In genomic region chr7:13912740-13913320, GRCh38 we compare ENCODE assay signal across 1 cellular context.
TF ChIP-seq lines count a peak whose summit lies in the region.

No MANE protein-coding gene starts in this region.

TF ChIP-seq in WTC11, 78 proteins besides CTCF, POLR2A, EP300 and RAD21 (continued from another document):
- TF ChIP-seq, protein P1, sequence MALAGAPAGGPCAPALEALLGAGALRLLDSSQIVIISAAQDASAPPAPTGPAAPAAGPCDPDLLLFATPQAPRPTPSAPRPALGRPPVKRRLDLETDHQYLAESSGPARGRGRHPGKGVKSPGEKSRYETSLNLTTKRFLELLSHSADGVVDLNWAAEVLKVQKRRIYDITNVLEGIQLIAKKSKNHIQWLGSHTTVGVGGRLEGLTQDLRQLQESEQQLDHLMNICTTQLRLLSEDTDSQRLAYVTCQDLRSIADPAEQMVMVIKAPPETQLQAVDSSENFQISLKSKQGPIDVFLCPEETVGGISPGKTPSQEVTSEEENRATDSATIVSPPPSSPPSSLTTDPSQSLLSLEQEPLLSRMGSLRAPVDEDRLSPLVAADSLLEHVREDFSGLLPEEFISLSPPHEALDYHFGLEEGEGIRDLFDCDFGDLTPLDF (CRISPR knock-in tag; IDR thresholded peaks at IDR 0.05): no peak
- TF ChIP-seq ZNF263 (CRISPR knock-in tag; IDR thresholded peaks at IDR 0.05; ENCODE audit: low read depth) (no peak), EMX1 (CRISPR knock-in tag; IDR thresholded peaks at IDR 0.05) (no peak), STAT6 (CRISPR knock-in tag; conservative IDR thresholded peaks at IDR 0.05; ENCODE audit: low read depth) (no peak)
- TF ChIP-seq, protein P2, sequence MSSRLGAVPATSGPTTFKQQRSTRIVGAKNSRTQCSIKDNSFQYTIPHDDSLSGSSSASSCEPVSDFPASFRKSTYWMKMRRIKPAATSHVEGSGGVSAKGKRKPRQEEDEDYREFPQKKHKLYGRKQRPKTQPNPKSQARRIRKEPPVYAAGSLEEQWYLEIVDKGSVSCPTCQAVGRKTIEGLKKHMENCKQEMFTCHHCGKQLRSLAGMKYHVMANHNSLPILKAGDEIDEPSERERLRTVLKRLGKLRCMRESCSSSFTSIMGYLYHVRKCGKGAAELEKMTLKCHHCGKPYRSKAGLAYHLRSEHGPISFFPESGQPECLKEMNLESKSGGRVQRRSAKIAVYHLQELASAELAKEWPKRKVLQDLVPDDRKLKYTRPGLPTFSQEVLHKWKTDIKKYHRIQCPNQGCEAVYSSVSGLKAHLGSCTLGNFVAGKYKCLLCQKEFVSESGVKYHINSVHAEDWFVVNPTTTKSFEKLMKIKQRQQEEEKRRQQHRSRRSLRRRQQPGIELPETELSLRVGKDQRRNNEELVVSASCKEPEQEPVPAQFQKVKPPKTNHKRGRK (CRISPR knock-in tag; IDR thresholded peaks at IDR 0.05; ENCODE audit: borderline replicate concordance): no peak
